ENCODE assay signal across 1 cellular context in the genomic region with DNA sequence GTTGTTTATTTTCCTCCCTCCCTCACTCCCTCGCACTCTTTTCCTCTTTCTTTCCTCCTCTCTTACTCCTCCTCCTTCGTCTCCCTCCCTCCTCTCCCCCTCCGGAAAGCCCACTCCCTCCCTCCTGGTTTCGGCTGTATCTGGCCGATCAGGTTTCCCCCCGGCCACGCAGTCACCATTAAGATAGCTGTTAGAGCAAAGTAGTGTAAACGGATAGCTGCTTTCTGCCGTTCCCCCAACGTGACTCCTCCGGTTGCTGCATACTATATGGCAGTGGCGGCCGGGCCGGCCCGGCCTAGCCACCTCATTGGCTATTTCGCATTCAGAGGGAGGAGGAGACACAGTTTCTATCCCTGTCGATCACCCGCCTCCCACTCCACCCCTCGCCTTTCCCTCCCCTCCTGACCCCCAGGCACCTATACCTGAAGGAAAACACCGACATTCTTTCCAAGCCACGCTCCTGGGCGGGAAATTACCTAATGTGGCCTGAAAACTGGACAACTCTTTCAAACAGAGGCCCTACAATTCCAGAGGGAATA.
TF ChIP-seq lines count a peak whose summit lies in the region.

A gene (minus strand): TSS at position 272 of the 539 bp plus-strand sequence. CDS start 277 bp downstream, outside the sequence.

TF ChIP-seq in HepG2, 621 proteins besides CTCF, POLR2A, EP300 and RAD21 (continued from another document and continues in another):
- TF ChIP-seq, protein P1, sequence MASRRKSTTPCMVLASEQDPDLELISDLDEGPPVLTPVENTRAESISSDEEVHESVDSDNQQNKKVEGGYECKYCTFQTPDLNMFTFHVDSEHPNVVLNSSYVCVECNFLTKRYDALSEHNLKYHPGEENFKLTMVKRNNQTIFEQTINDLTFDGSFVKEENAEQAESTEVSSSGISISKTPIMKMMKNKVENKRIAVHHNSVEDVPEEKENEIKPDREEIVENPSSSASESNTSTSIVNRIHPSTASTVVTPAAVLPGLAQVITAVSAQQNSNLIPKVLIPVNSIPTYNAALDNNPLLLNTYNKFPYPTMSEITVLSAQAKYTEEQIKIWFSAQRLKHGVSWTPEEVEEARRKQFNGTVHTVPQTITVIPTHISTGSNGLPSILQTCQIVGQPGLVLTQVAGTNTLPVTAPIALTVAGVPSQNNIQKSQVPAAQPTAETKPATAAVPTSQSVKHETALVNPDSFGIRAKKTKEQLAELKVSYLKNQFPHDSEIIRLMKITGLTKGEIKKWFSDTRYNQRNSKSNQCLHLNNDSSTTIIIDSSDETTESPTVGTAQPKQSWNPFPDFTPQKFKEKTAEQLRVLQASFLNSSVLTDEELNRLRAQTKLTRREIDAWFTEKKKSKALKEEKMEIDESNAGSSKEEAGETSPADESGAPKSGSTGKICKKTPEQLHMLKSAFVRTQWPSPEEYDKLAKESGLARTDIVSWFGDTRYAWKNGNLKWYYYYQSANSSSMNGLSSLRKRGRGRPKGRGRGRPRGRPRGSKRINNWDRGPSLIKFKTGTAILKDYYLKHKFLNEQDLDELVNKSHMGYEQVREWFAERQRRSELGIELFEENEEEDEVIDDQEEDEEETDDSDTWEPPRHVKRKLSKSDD (CRISPR knock-in tag; IDR thresholded peaks at IDR 0.05; ENCODE audit: low read depth): no peak
- peak; percentile 62 for TF ChIP-seq ASH2L (IDR thresholded peaks at IDR 0.05; ENCODE audit: insufficient read length, low read depth, low read length)
- TF ChIP-seq, protein P2, sequence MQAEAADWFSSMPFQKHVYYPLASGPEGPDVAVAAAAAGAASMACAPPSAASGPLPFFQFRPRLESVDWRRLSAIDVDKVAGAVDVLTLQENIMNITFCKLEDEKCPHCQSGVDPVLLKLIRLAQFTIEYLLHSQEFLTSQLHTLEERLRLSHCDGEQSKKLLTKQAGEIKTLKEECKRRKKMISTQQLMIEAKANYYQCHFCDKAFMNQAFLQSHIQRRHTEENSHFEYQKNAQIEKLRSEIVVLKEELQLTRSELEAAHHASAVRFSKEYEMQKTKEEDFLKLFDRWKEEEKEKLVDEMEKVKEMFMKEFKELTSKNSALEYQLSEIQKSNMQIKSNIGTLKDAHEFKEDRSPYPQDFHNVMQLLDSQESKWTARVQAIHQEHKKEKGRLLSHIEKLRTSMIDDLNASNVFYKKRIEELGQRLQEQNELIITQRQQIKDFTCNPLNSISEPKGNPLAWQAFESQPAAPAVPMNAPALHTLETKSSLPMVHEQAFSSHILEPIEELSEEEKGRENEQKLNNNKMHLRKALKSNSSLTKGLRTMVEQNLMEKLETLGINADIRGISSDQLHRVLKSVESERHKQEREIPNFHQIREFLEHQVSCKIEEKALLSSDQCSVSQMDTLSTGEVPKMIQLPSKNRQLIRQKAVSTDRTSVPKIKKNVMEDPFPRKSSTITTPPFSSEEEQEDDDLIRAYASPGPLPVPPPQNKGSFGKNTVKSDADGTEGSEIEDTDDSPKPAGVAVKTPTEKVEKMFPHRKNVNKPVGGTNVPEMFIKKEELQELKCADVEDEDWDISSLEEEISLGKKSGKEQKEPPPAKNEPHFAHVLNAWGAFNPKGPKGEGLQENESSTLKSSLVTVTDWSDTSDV (CRISPR knock-in tag; IDR thresholded peaks at IDR 0.05): no peak
- peak; percentile 38; the same call in 1 of the 2 replicates for TF ChIP-seq ZSCAN9 (CRISPR knock-in tag; IDR thresholded peaks at IDR 0.05; ENCODE audit: borderline replicate concordance)
- no peak for TF ChIP-seq NAIF1 (CRISPR knock-in tag; IDR thresholded peaks at IDR 0.05; ENCODE audit: borderline replicate concordance)
- TF ChIP-seq PRMT3 (CRISPR knock-in tag; IDR thresholded peaks at IDR 0.05; ENCODE audit: borderline replicate concordance, low read depth): no peak
- peak; percentile 58 for TF ChIP-seq NFYC (CRISPR knock-in tag; IDR thresholded peaks at IDR 0.05)
- TF ChIP-seq, protein P3, sequence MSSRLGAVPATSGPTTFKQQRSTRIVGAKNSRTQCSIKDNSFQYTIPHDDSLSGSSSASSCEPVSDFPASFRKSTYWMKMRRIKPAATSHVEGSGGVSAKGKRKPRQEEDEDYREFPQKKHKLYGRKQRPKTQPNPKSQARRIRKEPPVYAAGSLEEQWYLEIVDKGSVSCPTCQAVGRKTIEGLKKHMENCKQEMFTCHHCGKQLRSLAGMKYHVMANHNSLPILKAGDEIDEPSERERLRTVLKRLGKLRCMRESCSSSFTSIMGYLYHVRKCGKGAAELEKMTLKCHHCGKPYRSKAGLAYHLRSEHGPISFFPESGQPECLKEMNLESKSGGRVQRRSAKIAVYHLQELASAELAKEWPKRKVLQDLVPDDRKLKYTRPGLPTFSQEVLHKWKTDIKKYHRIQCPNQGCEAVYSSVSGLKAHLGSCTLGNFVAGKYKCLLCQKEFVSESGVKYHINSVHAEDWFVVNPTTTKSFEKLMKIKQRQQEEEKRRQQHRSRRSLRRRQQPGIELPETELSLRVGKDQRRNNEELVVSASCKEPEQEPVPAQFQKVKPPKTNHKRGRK (CRISPR knock-in tag; IDR thresholded peaks at IDR 0.05): 0 out of 2 replicates have a peak, but pooled peaks have one; percentile 89
- 0 out of 2 replicates have a peak, but pooled peaks have one; percentile 29 for TF ChIP-seq ZNF746 (CRISPR knock-in tag; IDR thresholded peaks at IDR 0.05)
- TF ChIP-seq ZNF629 (CRISPR knock-in tag; conservative IDR thresholded peaks at IDR 0.05): no peak
- peak; percentile 69 for TF ChIP-seq NFYB (CRISPR knock-in tag; IDR thresholded peaks at IDR 0.05)
- peak; percentile 63; the same call in 1 of the 2 replicates for TF ChIP-seq ZNF788 (CRISPR knock-in tag; IDR thresholded peaks at IDR 0.05; ENCODE audit: borderline replicate concordance)
- TF ChIP-seq ZNF430 (CRISPR knock-in tag; IDR thresholded peaks at IDR 0.05): no peak
- TF ChIP-seq, protein P4, sequence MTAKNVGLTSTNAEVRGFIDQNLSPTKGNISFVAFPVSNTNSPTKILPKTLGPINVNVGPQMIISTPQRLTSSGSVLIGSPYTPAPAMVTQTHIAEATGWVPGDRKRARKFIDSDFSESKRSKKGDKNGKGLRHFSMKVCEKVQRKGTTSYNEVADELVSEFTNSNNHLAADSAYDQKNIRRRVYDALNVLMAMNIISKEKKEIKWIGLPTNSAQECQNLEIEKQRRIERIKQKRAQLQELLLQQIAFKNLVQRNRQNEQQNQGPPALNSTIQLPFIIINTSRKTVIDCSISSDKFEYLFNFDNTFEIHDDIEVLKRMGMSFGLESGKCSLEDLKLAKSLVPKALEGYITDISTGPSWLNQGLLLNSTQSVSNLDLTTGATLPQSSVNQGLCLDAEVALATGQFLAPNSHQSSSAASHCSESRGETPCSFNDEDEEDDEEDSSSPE (CRISPR knock-in tag; IDR thresholded peaks at IDR 0.05): peak; percentile 51; the same call in 1 of the 2 replicates
- TF ChIP-seq KDM5A (IDR thresholded peaks at IDR 0.05; ENCODE audit: borderline replicate concordance, low read length): peak; percentile 39; the same call in 1 of the 2 replicates
- no peak for TF ChIP-seq ZFP41 (CRISPR knock-in tag; IDR thresholded peaks at IDR 0.05; ENCODE audit: borderline replicate concordance)
- TF ChIP-seq SIX1 (CRISPR knock-in tag; IDR thresholded peaks at IDR 0.05; ENCODE audit: borderline replicate concordance): peak; percentile 73; the same call in 1 of the 2 replicates
- TF ChIP-seq ZNF605 (CRISPR knock-in tag; IDR thresholded peaks at IDR 0.05): peak; percentile 79; the same call in 1 of the 2 replicates
- no peak for TF ChIP-seq THAP11 (CRISPR knock-in tag; IDR thresholded peaks at IDR 0.05)
- TF ChIP-seq ZMYM3 (CRISPR knock-in tag; IDR thresholded peaks at IDR 0.05): no peak
- 0 out of 2 replicates have a peak, but pooled peaks have one; percentile 21 for TF ChIP-seq ZNF124 (CRISPR knock-in tag; IDR thresholded peaks at IDR 0.05)
- TF ChIP-seq, protein P5, sequence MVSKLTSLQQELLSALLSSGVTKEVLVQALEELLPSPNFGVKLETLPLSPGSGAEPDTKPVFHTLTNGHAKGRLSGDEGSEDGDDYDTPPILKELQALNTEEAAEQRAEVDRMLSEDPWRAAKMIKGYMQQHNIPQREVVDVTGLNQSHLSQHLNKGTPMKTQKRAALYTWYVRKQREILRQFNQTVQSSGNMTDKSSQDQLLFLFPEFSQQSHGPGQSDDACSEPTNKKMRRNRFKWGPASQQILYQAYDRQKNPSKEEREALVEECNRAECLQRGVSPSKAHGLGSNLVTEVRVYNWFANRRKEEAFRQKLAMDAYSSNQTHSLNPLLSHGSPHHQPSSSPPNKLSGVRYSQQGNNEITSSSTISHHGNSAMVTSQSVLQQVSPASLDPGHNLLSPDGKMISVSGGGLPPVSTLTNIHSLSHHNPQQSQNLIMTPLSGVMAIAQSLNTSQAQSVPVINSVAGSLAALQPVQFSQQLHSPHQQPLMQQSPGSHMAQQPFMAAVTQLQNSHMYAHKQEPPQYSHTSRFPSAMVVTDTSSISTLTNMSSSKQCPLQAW (CRISPR knock-in tag; IDR thresholded peaks at IDR 0.05): peak; percentile 55
- TF ChIP-seq NCOR1 (IDR thresholded peaks at IDR 0.05; ENCODE audit: borderline replicate concordance, low read length): no peak
- no peak for TF ChIP-seq FOXP1 (IDR thresholded peaks at IDR 0.05)
- no peak for TF ChIP-seq FOXP1 (CRISPR knock-in tag; IDR thresholded peaks at IDR 0.05)
- TF ChIP-seq POLR2AphosphoS2 (IDR thresholded peaks at IDR 0.05; ENCODE audit: low read depth, low read length): no peak
- TF ChIP-seq ZFY (CRISPR knock-in tag; IDR thresholded peaks at IDR 0.05): peak; percentile 34; the same call in 1 of the 2 replicates
- peak; percentile 60; the same call in 1 of the 2 replicates for TF ChIP-seq RARA (CRISPR knock-in tag; IDR thresholded peaks at IDR 0.05)
- TF ChIP-seq, protein P6, sequence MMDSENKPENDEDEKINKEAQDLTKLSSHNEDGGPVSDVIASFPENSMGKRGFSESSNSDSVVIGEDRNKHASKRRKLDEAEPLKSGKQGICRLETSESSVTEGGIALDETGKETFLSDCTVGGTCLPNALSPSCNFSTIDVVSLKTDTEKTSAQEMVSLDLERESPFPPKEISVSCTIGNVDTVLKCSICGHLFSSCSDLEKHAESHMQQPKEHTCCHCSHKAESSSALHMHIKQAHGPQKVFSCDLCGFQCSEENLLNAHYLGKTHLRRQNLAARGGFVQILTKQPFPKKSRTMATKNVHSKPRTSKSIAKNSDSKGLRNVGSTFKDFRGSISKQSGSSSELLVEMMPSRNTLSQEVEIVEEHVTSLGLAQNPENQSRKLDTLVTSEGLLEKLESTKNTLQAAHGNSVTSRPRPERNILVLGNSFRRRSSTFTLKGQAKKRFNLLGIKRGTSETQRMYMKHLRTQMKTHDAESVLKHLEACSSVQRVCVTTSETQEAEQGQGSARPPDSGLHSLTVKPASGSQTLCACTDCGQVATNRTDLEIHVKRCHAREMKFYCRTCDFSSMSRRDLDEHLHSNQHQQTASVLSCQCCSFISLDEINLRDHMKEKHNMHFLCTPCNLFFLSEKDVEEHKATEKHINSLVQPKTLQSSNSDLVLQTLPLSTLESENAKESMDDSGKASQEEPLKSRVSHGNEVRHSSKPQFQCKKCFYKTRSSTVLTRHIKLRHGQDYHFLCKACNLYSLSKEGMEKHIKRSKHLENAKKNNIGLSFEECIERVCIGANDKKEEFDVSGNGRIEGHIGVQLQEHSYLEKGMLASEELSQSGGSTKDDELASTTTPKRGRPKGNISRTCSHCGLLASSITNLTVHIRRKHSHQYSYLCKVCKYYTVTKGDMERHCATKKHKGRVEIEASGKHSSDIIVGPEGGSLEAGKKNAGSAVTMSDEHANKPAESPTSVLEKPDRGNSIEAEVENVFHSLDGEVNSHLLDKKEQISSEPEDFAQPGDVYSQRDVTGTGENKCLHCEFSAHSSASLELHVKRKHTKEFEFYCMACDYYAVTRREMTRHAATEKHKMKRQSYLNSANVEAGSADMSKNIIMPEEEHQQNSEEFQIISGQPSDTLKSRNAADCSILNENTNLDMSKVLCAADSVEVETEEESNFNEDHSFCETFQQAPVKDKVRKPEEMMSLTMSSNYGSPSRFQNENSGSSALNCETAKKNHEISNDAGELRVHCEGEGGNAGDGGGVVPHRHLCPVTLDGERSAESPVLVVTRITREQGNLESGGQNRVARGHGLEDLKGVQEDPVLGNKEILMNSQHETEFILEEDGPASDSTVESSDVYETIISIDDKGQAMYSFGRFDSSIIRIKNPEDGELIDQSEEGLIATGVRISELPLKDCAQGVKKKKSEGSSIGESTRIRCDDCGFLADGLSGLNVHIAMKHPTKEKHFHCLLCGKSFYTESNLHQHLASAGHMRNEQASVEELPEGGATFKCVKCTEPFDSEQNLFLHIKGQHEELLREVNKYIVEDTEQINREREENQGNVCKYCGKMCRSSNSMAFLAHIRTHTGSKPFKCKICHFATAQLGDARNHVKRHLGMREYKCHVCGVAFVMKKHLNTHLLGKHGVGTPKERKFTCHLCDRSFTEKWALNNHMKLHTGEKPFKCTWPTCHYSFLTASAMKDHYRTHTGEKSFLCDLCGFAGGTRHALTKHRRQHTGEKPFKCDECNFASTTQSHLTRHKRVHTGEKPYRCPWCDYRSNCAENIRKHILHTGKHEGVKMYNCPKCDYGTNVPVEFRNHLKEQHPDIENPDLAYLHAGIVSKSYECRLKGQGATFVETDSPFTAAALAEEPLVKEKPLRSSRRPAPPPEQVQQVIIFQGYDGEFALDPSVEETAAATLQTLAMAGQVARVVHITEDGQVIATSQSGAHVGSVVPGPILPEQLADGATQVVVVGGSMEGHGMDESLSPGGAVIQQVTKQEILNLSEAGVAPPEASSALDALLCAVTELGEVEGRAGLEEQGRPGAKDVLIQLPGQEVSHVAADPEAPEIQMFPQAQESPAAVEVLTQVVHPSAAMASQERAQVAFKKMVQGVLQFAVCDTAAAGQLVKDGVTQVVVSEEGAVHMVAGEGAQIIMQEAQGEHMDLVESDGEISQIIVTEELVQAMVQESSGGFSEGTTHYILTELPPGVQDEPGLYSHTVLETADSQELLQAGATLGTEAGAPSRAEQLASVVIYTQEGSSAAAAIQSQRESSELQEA (CRISPR knock-in tag; IDR thresholded peaks at IDR 0.05; ENCODE audit: not compliant biosample characterization): peak; percentile 44
- no peak for TF ChIP-seq ZNF160 (CRISPR knock-in tag; IDR thresholded peaks at IDR 0.05)
- peak; percentile 43; the same call in 1 of the 2 replicates for TF ChIP-seq SALL1 (CRISPR knock-in tag; IDR thresholded peaks at IDR 0.05)
- TF ChIP-seq HNF4G (IDR thresholded peaks at IDR 0.05; ENCODE audit: borderline replicate concordance, low read depth, low read length): no peak
- no peak for TF ChIP-seq HNF4G (CRISPR knock-in tag; IDR thresholded peaks at IDR 0.05; ENCODE audit: borderline replicate concordance, low read depth)
- TF ChIP-seq, protein P7, sequence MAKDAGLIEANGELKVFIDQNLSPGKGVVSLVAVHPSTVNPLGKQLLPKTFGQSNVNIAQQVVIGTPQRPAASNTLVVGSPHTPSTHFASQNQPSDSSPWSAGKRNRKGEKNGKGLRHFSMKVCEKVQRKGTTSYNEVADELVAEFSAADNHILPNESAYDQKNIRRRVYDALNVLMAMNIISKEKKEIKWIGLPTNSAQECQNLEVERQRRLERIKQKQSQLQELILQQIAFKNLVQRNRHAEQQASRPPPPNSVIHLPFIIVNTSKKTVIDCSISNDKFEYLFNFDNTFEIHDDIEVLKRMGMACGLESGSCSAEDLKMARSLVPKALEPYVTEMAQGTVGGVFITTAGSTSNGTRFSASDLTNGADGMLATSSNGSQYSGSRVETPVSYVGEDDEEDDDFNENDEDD (CRISPR knock-in tag; IDR thresholded peaks at IDR 0.05; ENCODE audit: borderline replicate concordance): peak; percentile 59; the same call in 1 of the 2 replicates
- TF ChIP-seq DR1 (CRISPR knock-in tag; IDR thresholded peaks at IDR 0.05): peak; percentile 66; the same call in 1 of the 2 replicates
- peak; percentile 47; the same call in 1 of the 2 replicates for TF ChIP-seq MXD4 (CRISPR knock-in tag; IDR thresholded peaks at IDR 0.05)
- TF ChIP-seq, protein P8, sequence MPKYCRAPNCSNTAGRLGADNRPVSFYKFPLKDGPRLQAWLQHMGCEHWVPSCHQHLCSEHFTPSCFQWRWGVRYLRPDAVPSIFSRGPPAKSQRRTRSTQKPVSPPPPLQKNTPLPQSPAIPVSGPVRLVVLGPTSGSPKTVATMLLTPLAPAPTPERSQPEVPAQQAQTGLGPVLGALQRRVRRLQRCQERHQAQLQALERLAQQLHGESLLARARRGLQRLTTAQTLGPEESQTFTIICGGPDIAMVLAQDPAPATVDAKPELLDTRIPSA (CRISPR knock-in tag; IDR thresholded peaks at IDR 0.05; ENCODE audit: borderline replicate concordance): no peak
- no peak for TF ChIP-seq ZNF546 (CRISPR knock-in tag; conservative IDR thresholded peaks at IDR 0.05)
